Comparison of ENCODE assay signal across 9 cellular contexts in the genomic region with DNA sequence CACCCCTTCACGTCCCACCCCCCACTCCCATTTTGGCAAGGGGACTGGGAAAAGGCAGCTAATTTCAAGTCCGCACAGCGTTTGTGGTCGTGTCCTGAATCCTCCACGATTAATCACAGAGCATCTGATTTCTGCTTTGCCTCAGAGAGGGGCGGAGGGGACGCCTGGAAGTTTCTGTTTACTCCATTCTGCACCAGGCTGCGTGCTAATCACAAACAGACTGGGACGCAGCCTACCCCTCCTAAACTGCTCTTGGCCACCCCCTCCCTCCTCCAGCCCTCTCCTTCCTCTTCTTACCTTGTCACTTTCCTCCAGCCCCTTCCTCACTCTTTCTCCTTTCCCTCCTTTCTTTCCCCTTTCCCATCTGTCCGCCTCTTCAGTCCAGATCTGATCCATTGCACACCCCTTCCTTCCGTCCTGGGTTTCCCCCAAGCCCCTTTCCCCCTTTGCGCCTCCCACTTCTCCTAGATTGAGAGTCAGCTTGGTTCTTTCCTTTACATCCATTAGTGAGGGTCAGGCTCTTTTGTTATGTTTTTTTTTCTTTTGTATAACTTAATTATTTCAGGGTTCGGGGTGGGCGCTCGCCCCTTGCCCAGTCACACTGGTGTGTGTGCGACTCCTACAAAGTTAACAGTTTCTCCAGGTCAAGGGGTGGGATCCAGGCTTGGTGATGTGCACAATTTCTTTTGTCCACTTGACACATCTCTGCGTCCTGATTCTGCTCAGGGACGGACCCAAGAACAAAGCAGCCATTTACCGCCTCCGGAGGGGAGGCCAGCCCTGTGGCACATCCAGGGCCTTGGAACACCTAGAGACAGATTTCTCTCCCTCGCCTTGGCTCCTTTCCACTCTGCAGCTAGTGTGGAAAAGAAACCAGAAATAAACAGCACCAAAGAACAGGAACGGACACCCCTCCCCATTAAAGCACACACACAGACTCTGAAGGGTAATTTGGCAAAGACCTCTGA. TPM values are rescaled to one million over a fixed set of nuclear protein-coding genes. Genes with fewer than 3 reads are reported as not detected.
DNase-seq lines count a peak whose midpoint lies in the region; ATAC-seq and TF ChIP-seq lines count a peak whose summit lies in the region.
"Had no signal": no experiment of that assay in that cellular context is flagged by ENCODE, and none has a peak within 500 bp of the region (broad histone marks: within the 10 kb centered on the region; RNA-seq: fewer than 3 reads in every experiment).

No MANE protein-coding gene starts in this region.

- CTCF ChIA-PET in HEK293 (lab: Yijun Ruan, JAX) = interaction anchor here (1.6 to 2.0 kb wide), 2 partner anchors 57 to 66 kb away, joined by 3 to 7 read pairs; no protein-coding TSS in a partner anchor
- CTCF ChIA-PET in mammary epithelial cell (lab: Charles Lee; ENCODE audit: low non-redundant PET) = no interaction called here
- CTCF ChIA-PET in RWPE1 (lab: Yijun Ruan, JAX) = interaction anchor here (0.7 to 0.8 kb wide), 3 partner anchors 28 to 103 kb away, joined by 3 to 5 read pairs (median 5); no protein-coding TSS in a partner anchor

- TF ChIP-seq CTCF in HEK293 (tag by site-specific recombination; IDR thresholded peaks at IDR 0.05) (no peak), mammary epithelial cell (conservative IDR thresholded peaks at IDR 0.05 in 1 of 2, IDR thresholded peaks at IDR 0.05 in 1 of 2; ENCODE audit: extremely low read depth in 1 of 2, insufficient read depth in 1 of 2, low read depth in 1 of 2, low read length in 2 of 2) (no peak), RWPE1 (conservative IDR thresholded peaks at IDR 0.05; ENCODE audit: low read depth) (no peak)

- WGBS in mammary epithelial cell (ENCODE audit: low coverage, missing lambda C conversion rate) = 52% methylated on average over 17 of the region's 22 CpGs

- dilution Hi-C loops in mammary epithelial cell (cut with HindIII; ENCODE audit: low sequenced_read_pairs) = no loop called here

- H3K79me2 ChIP-seq in mammary epithelial cell (ENCODE audit: insufficient read depth, low read length) = no peaks in the 10 kb centered on the region

- intact Hi-C loops in mammary epithelial cell (cut with micrococcal nuclease) = no loop called here

- POLR2A ChIA-PET in HEK293 (lab: Yijun Ruan, JAX) (no interaction called here), RWPE1 (lab: Yijun Ruan, JAX; ENCODE audit: low non-redundant PET) (interaction anchor here (0.6 kb wide), 1 partner anchor 58 kb away, joined by 3 read pairs; no protein-coding TSS in a partner anchor)

- DNase-seq in mammary epithelial cell (peak; percentile 23), iPS-NIHi7 (ENCODE audit: extremely low spot score) (peak; percentile 58), RWPE1 (ENCODE audit: low spot score) (no peak)
- no peak for DNase-seq in activated CD4-positive, CD25-positive, alpha-beta regulatory T cell (lab: John Stamatoyannopoulos, UW)

- peak overlapping the region; percentile 25 for H2AFZ ChIP-seq in mammary epithelial cell (ENCODE audit: low read depth, low read length)

- no peak overlapping the region for H3K27ac ChIP-seq in HEK293 (ENCODE audit: extremely low read depth, low read depth, low read length)
- H3K27ac ChIP-seq in mammary epithelial cell (ENCODE audit: insufficient read depth, low read depth, low read length) = no peak overlapping the region
- peak overlapping the region; percentile 28 for H3K27ac ChIP-seq in skeletal muscle tissue (ENCODE audit: low read depth, low read length)
- H3K27ac ChIP-seq in RWPE1 = no peak overlapping the region

- no peak overlapping the region for H3K9ac ChIP-seq in mammary epithelial cell (ENCODE audit: insufficient read depth, low read length)
- peak overlapping the region in 2 of 3 donors; percentile 32 to 74 for H3K9ac ChIP-seq in skeletal muscle tissue (ENCODE audit: low read depth in 1 of 3, low read length in 3 of 3)

- H3K4me1 ChIP-seq in HEK293 (ENCODE audit: control insufficient read depth, insufficient read depth, low read length) (no peaks in the 10 kb centered on the region), mammary epithelial cell (ENCODE audit: insufficient read depth, low read length) (peaks cover 10% of the 10 kb centered on the region), skeletal muscle tissue (ENCODE audit: control insufficient read depth in 3 of 3, insufficient read depth in 3 of 3, low read length in 3 of 3) (peaks cover 7 to 16% (median 12%) of the 10 kb centered on the region in 3 donors)

- BruUV-seq in mammary epithelial cell (replicated peaks; lab: Mats Ljungman, UMichigan) = no TSS peak

- no peaks in the 10 kb centered on the region for H4K20me1 ChIP-seq in mammary epithelial cell (ENCODE audit: insufficient read depth, low read length)

- H3K36me3 ChIP-seq in HEK293 (ENCODE audit: control insufficient read depth in 2 of 2, insufficient read depth in 1 of 2, low read length in 2 of 2) (no peaks in the 10 kb centered on the region), mammary epithelial cell (ENCODE audit: insufficient read depth, low read length) (no peaks in the 10 kb centered on the region), skeletal muscle tissue (ENCODE audit: control insufficient read depth in 3 of 3, insufficient read depth in 3 of 3, low read length in 3 of 3) (no peaks in the 10 kb centered on the region)

- H3K9me3 ChIP-seq in HEK293 (ENCODE audit: control insufficient read depth, insufficient read depth, low read depth, low read length) (no peaks in the 10 kb centered on the region), mammary epithelial cell (replicated peaks; ENCODE audit: insufficient read depth, low read length) (no peaks in the 10 kb centered on the region), skeletal muscle tissue (ENCODE audit: control insufficient read depth in 3 of 3, low read length in 3 of 3) (no peaks in the 10 kb centered on the region)

- in situ Hi-C loops in mammary epithelial cell (cut with MboI; ENCODE audit: low sequenced_read_pairs in 2 of 2) = no loop called here

- H3K4me3 ChIP-seq in HEK293 (ENCODE audit: low read depth, low read length) = no peak overlapping the region
- H3K4me3 ChIP-seq in mammary epithelial cell (replicated peaks in 1 of 3; ENCODE audit: insufficient read depth in 1 of 3, low read depth in 2 of 3, low read length in 3 of 3) = no peak overlapping the region
- peak overlapping the region in 2 of 3 donors; percentile 35 to 56 for H3K4me3 ChIP-seq in skeletal muscle tissue (ENCODE audit: low read length in 3 of 3)

- no peak for ATAC-seq in GM19455 (IDR thresholded peaks at IDR 0.05; ENCODE audit: unreplicated experiment)
- no peak for ATAC-seq in GM21423 (IDR thresholded peaks at IDR 0.05; ENCODE audit: unreplicated experiment)
- ATAC-seq: left colon had no signal

- H3K27me3 ChIP-seq in mammary epithelial cell (ENCODE audit: insufficient read depth, low read length) = no peaks in the 10 kb centered on the region
- peaks cover 9 to 23% (median 10%) of the 10 kb centered on the region in 3 donors for H3K27me3 ChIP-seq in skeletal muscle tissue (ENCODE audit: control insufficient read depth in 3 of 3, insufficient read depth in 3 of 3, low read length in 3 of 3)

- no peak overlapping the region for H3K4me2 ChIP-seq in mammary epithelial cell (ENCODE audit: insufficient read depth, low read depth, low read length)

TF ChIP-seq in HEK293, 187 proteins besides CTCF, POLR2A, EP300 and RAD21:
- peak; percentile 83 for TF ChIP-seq PRDM1 (tag by site-specific recombination; IDR thresholded peaks at IDR 0.05)
- TF ChIP-seq ZNF404 (tag by site-specific recombination; IDR thresholded peaks at IDR 0.05) = no peak
- TF ChIP-seq ZNF10 (tag by site-specific recombination; IDR thresholded peaks at IDR 0.05) = no peak
- TF ChIP-seq SETDB1 (IDR thresholded peaks at IDR 0.05; ENCODE audit: insufficient read length, low read length) = no peak

RNA-seq across cellular contexts. Expression of gene RIPOR3, which starts 0.5 kb away (rescaled TPM):
- under 1 TPM in 1 of 2 donors, not detected in 1; under 0.01 TPM for total RNA-seq in mammary epithelial cell
- polyA plus RNA-seq in mammary epithelial cell = not detected
- polyA minus RNA-seq in mammary epithelial cell = not detected
- total RNA-seq in skeletal muscle tissue = 2.6 TPM

RNA-seq across cellular contexts. Expression of gene PARD6B, which starts 39.5 kb away (rescaled TPM):
- total RNA-seq in mammary epithelial cell = 1 to 10 TPM; 5.6 to 7.7 TPM
- 1.5 TPM for polyA plus RNA-seq in mammary epithelial cell
- polyA minus RNA-seq in mammary epithelial cell = 4.8 TPM
- total RNA-seq in skeletal muscle tissue = 0.52 TPM

Comparison
In these comparisons a context has a peak if more than half of its experiments do, and no peak if none do; other contexts are left out.
1. H3K4me3 ChIP-seq: peak in skeletal muscle tissue (2 of 3); none in HEK293 (single experiment) and mammary epithelial cell (0 of 3).
2. DNase-seq: peak in mammary epithelial cell (single experiment) and iPS-NIHi7 (single experiment); none in activated CD4-positive, CD25-positive, alpha-beta regulatory T cell (0 of 4) and RWPE1 (single experiment).